25 cellular contexts compared by ENCODE assay signal in genomic region chr20:56179051-56179450, GRCh38.
"Had no signal": no experiment of that assay in that cellular context is flagged by ENCODE, and none has a peak within 500 bp of the region (broad histone marks: within the 10 kb centered on the region; RNA-seq: fewer than 3 reads in every experiment).

No MANE protein-coding gene starts in this region.

- H3K27me3 ChIP-seq: neural progenitor cell, ovary, right lobe of liver, sigmoid colon, thyroid gland, tibial nerve, upper lobe of left lung, vagina had no signal

- ATAC-seq: psoas muscle; right cardiac atrium; right lobe of liver; stimulated activated effector memory CD8-positive, alpha-beta T cell treated with anti-CD3 and anti-CD28 coated beads, Interleukin-12 subunit alpha, Interleukin-12 subunit beta, amount 100 ng/mL, for 72 hours; stimulated activated naive B cell treated with anti-CD40 and anti-IgM and Interleukin-4, amounts not matched to agents 10 μg/mL and 1 μg/mL and 100 μg/mL, for 72 hours had no signal

- H3K4me3 ChIP-seq: neural progenitor cell, ovary, psoas muscle, right lobe of liver, sigmoid colon, stomach, thoracic aorta, thyroid gland, tibial nerve, upper lobe of left lung, vagina had no signal

- DNase-seq: natural killer cell; occipital lobe; ovary; posterior cingulate gyrus; psoas muscle; right cardiac atrium; right lobe of liver; sigmoid colon; small intestine; stimulated activated CD4-positive, alpha-beta T cell treated with anti-CD3 and anti-CD28 coated beads, Interleukin-15, amount 100 ng/mL, for 24 hours; stimulated activated CD4-positive, alpha-beta T cell treated with anti-CD3 and anti-CD28 coated beads, Interleukin-2, amount 100 ng/mL, for 24 hours; stimulated activated CD4-positive, alpha-beta T cell treated with anti-CD3 and anti-CD28 coated beads, Interleukin-2, amount 100 ng/mL, for 48 hours; stimulated activated CD4-positive, alpha-beta T cell treated with anti-CD3 and anti-CD28 coated beads, Interleukin-4, amount 100 ng/mL, for 24 hours; stimulated activated naive B cell treated with anti-CD40 and anti-IgM and Interleukin-4, amounts not matched to agents 10 μg/mL and 1 μg/mL and 100 μg/mL, for 72 hours; stimulated activated naive CD4-positive, alpha-beta T cell treated with Interleukin-2 at 50 U/mL for 16 hours; stomach; thyroid gland; trophoblast cell; upper lobe of left lung had no signal

- H3K4me2 ChIP-seq: neural progenitor cell had no signal

- H3K36me3 ChIP-seq: neural progenitor cell, ovary, right lobe of liver, sigmoid colon, stomach, thoracic aorta, thyroid gland, tibial nerve, upper lobe of left lung, vagina had no signal

- H3K9me3 ChIP-seq: ovary, psoas muscle, right lobe of liver, sigmoid colon, stomach, thoracic aorta, thyroid gland, tibial nerve, upper lobe of left lung, vagina had no signal

- H3K27ac ChIP-seq: neural progenitor cell, ovary, parathyroid adenoma, psoas muscle, right lobe of liver, sigmoid colon, stomach, thoracic aorta, thyroid gland, tibial nerve, upper lobe of left lung, vagina had no signal

- H3K4me1 ChIP-seq: neural progenitor cell, parathyroid adenoma, psoas muscle, right lobe of liver, sigmoid colon, stomach, thyroid gland, tibial nerve, upper lobe of left lung, vagina had no signal

- H3K9ac ChIP-seq: neural progenitor cell, parathyroid adenoma had no signal

- H3K79me2 ChIP-seq: parathyroid adenoma had no signal
